In the genomic region with DNA sequence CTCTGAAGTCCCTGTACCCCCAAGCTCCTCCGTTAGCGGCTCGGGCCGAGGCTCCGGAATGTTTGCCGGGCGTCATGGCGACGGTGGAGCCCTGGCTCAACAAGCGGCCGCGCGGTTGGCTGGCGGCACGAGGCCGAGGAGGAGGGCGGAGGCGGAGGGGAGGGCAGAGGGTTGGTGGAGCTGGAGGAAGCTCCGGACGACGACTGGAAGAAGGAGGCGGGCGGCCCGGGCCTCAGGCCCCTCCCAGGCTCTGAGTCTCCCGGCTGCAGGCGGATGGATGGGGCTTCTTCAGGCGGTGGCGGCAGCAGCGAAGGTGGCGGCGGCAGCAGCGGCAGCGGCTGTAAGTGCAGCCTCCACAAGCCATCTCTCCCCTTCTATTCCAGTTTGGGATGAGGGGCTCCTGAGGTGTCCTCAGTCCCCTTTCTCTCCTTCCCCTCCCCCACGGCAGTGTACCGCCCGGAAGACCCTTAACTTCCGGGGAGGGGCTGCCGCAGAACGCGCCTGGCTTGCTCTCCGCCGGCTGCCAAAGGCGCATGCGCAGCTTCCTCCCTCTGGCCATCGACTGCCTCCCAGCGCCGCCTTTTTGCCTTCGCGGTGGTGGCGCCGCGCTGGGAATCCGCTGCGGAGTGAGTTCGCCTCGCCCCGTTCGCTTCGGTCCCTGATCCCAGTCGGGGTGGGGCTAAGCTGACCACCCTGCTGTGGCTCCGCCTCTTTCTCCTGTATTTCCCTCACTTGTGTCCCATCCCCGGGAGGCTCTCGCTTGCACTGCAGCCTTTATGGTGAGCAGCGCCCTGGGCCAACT, we compare ENCODE assay signal across 8 cellular contexts. TPM values are rescaled to one million over a fixed set of nuclear protein-coding genes. Genes with fewer than 3 reads are reported as not detected.
DNase-seq lines count a peak whose midpoint lies in the region; ATAC-seq and TF ChIP-seq lines count a peak whose summit lies in the region.

Gene DNAI4 (minus strand): TSS at position 101 of the 802 bp plus-strand sequence. CDS start 25 bp downstream, at position 76.
Gene MIER1 (plus strand): TSS at position 235 of the 802 bp plus-strand sequence. CDS start 39 bp downstream, at position 274.

- no peaks in the 10 kb centered on the region for H3K36me3 ChIP-seq in upper lobe of right lung

- H3K9me3 Mint-ChIP-seq in T-helper 1 cell treated with Interleukin-12 subunit alpha and Interleukin-12 subunit beta and Interleukin-4 antibody, amounts not matched to agents 30 μg/mL and 1 μg/mL, for 36 hours: no peaks in the 10 kb centered on the region

- H3K4me1 ChIP-seq in upper lobe of right lung: peaks cover 21% of the 10 kb centered on the region

- H3K27ac ChIP-seq in upper lobe of right lung: peak within 1 kb of the TSS; percentile 98

- intact Hi-C loops in left cardiac atrium (cut with DNase I): no loop called here
- intact Hi-C loops in posterior vena cava (cut with DNase I): no loop called here
- intact Hi-C loops in upper lobe of right lung (cut with DNase I): no loop called here

- peaks cover 42% of the 10 kb centered on the region for H3K4me1 Mint-ChIP-seq in T-helper 1 cell treated with Interleukin-12 subunit alpha and Interleukin-12 subunit beta and Interleukin-4 antibody, amounts not matched to agents 30 μg/mL and 1 μg/mL, for 36 hours (ENCODE audit: low read depth)

- H3K4me3 Mint-ChIP-seq in T-helper 1 cell treated with Interleukin-12 subunit alpha and Interleukin-12 subunit beta and Interleukin-4 antibody, amounts not matched to agents 30 μg/mL and 1 μg/mL, for 36 hours: peak within 1 kb of the TSS; percentile 90

- H3K27ac Mint-ChIP-seq in T-helper 1 cell treated with Interleukin-12 subunit alpha and Interleukin-12 subunit beta and Interleukin-4 antibody, amounts not matched to agents 30 μg/mL and 1 μg/mL, for 36 hours: peak within 1 kb of the TSS; percentile 88

- H3K27me3 ChIP-seq in upper lobe of right lung: no peaks in the 10 kb centered on the region

- TF ChIP-seq CTCF in upper lobe of right lung (IDR thresholded peaks at IDR 0.05): peak; percentile 26

- no peaks in the 10 kb centered on the region for H3K27me3 Mint-ChIP-seq in T-helper 1 cell treated with Interleukin-12 subunit alpha and Interleukin-12 subunit beta and Interleukin-4 antibody, amounts not matched to agents 30 μg/mL and 1 μg/mL, for 36 hours (ENCODE audit: low read depth)

- ATAC-seq in GM18498 (IDR thresholded peaks at IDR 0.05; ENCODE audit: unreplicated experiment) (peak; percentile 96), HG02885 (IDR thresholded peaks at IDR 0.05; ENCODE audit: poor library complexity, unreplicated experiment) (peak; percentile 94), left cardiac atrium (peak; percentile 98 to 99), upper lobe of right lung (peak; percentile 98)

- DNase-seq in NCI-H1694 (lab: John Stamatoyannopoulos, UW): peak; percentile 98
- DNase-seq in amygdala (lab: John Stamatoyannopoulos, UW): peak; percentile 76 to 99 (median 94)
- peak; percentile 98 for DNase-seq in left cardiac atrium
- peak; percentile 100 for DNase-seq in posterior vena cava (ENCODE audit: low spot score)
- DNase-seq in upper lobe of right lung: peak; percentile 100

- H3K9me3 ChIP-seq in upper lobe of right lung: no peaks in the 10 kb centered on the region

- peaks cover 3% of the 10 kb centered on the region for H3K36me3 Mint-ChIP-seq in T-helper 1 cell treated with Interleukin-12 subunit alpha and Interleukin-12 subunit beta and Interleukin-4 antibody, amounts not matched to agents 30 μg/mL and 1 μg/mL, for 36 hours (ENCODE audit: low read depth)

- peak within 1 kb of the TSS; percentile 73 for H3K4me3 ChIP-seq in upper lobe of right lung

RNA-seq across cellular contexts. Expression of gene DNAI4, which starts in this region (rescaled TPM):
- total RNA-seq in left cardiac atrium: 10 to 100 TPM; 10.3 to 17.5 TPM
- total RNA-seq in posterior vena cava: 10 to 100 TPM; 21.4 to 22.0 TPM
- 10.2 TPM for total RNA-seq in upper lobe of right lung

RNA-seq across cellular contexts. Expression of gene MIER1, which starts in this region (rescaled TPM):
- total RNA-seq in left cardiac atrium: 10 to 100 TPM; 19.9 to 27.5 TPM
- 10 to 100 TPM; 45.7 to 55.4 TPM for total RNA-seq in posterior vena cava
- total RNA-seq in upper lobe of right lung: 43.8 TPM

Comparison
In these comparisons a context has a peak if more than half of its experiments do, and no peak if none do; other contexts are left out.
1. Peak in every context shown above with its lines: DNase-seq, ATAC-seq, H3K4me3 ChIP-seq and H3K27ac ChIP-seq.